Comparison of ENCODE assay signal across 18 cellular contexts in the genomic region with DNA sequence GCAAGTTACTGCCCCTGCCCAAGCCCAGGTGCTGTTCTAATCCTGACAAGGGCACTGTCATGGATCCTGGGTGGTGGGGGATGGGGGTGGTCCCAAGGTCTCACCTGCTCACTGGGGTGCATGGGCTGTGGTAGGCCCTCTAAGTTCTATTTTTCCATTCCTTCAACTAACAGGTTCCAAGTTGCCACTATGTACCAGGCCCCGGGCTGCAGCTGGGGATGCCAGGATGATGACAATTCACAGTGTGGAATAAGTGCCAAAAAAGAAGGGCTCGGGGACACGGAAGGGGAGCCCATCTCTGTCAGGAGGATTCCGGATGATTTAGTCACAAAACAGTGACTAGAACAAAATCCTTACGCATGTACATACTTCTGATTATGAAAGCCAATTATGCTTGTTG.
DNase-seq lines count a peak whose midpoint lies in the region; ATAC-seq and TF ChIP-seq lines count a peak whose summit lies in the region.
"Had no signal": no experiment of that assay in that cellular context is flagged by ENCODE, and none has a peak within 500 bp of the region (broad histone marks: within the 10 kb centered on the region; RNA-seq: fewer than 3 reads in every experiment).

No MANE protein-coding gene starts in this region.

- H3K4me1 Mint-ChIP-seq in activated CD8-positive, alpha-beta T cell treated with anti-CD3 and anti-CD28 coated beads for 36 hours (ENCODE audit: low read depth): peaks cover 26% of the 10 kb centered on the region
- peaks cover 27% of the 10 kb centered on the region for H3K4me1 Mint-ChIP-seq in activated T-helper 2 cell treated with anti-CD3 and anti-CD28 coated beads, Interferon-gamma antibody, Interleukin-2, Interleukin-4, amounts not matched to agents 10 μg/mL and 5 μg/mL and 100 μg/mL, durations not matched to agents 14 hours and 24 hours and 36 hours (ENCODE audit: low read depth)

- no peak overlapping the region for H3K27ac Mint-ChIP-seq in activated CD8-positive, alpha-beta T cell treated with anti-CD3 and anti-CD28 coated beads for 36 hours
- no peak overlapping the region for H3K27ac Mint-ChIP-seq in activated T-helper 2 cell treated with anti-CD3 and anti-CD28 coated beads, Interferon-gamma antibody, Interleukin-2, Interleukin-4, amounts not matched to agents 10 μg/mL and 5 μg/mL and 100 μg/mL, durations not matched to agents 14 hours and 24 hours and 36 hours
- H3K27ac Mint-ChIP-seq: activated naive CD8-positive, alpha-beta T cell treated with anti-CD3 and anti-CD28 coated beads, Interleukin-2, amount 50 U/mL, for 24 hours had no signal

- peaks cover 16% of the 10 kb centered on the region for H3K36me3 Mint-ChIP-seq in activated CD8-positive, alpha-beta T cell treated with anti-CD3 and anti-CD28 coated beads for 36 hours (ENCODE audit: low read depth)
- peaks cover 4% of the 10 kb centered on the region for H3K36me3 Mint-ChIP-seq in activated T-helper 2 cell treated with anti-CD3 and anti-CD28 coated beads, Interferon-gamma antibody, Interleukin-2, Interleukin-4, amounts not matched to agents 10 μg/mL and 5 μg/mL and 100 μg/mL, durations not matched to agents 14 hours and 24 hours and 36 hours (ENCODE audit: low read depth)

- H3K9me3 ChIP-seq in right atrium auricular region (peaks cover 0 to 6% of the 10 kb centered on the region in 2 donors), RWPE2 (ENCODE audit: severe bottlenecking) (no peaks in the 10 kb centered on the region), uterus (no peaks in the 10 kb centered on the region)
- H3K9me3 ChIP-seq: upper lobe of right lung had no signal

- H3K27me3 ChIP-seq in right atrium auricular region: no peaks in the 10 kb centered on the region
- no peaks in the 10 kb centered on the region for H3K27me3 ChIP-seq in RWPE2 (ENCODE audit: insufficient read depth, poor library complexity, severe bottlenecking)
- no peaks in the 10 kb centered on the region for H3K27me3 ChIP-seq in uterus
- H3K27me3 ChIP-seq: upper lobe of right lung had no signal

- DNase-seq in cardiac septum (ENCODE audit: low spot score) (peak; percentile 64), right atrium auricular region (ENCODE audit: low spot score) (no peak), RWPE2 (ENCODE audit: low spot score) (no peak), fibroblast of mammary gland (ENCODE audit: low read depth) (peak; percentile 38), uterus (peak; percentile 6 to 13), GM19238 (ENCODE audit: insufficient read length, low spot score) (no peak)
- DNase-seq in activated CD8-positive, alpha-beta T cell treated with anti-CD3 and anti-CD28 coated beads for 36 hours: no peak
- no peak for DNase-seq in activated T-helper 2 cell treated with anti-CD3 and anti-CD28 coated beads, Interferon-gamma antibody, Interleukin-2, Interleukin-4, amounts not matched to agents 10 μg/mL and 5 μg/mL and 100 μg/mL, durations not matched to agents 14 hours and 24 hours and 36 hours (ENCODE audit: low spot score)
- DNase-seq: activated CD4-positive, alpha-beta T cell treated with anti-CD3 and anti-CD28 coated beads, Interleukin-2, amount 10 ng/mL, durations not matched to agents 24 days and 14 days; activated naive CD8-positive, alpha-beta T cell treated with anti-CD3 and anti-CD28 coated beads, Interleukin-2, amount 50 U/mL, for 24 hours; activated T-cell treated with anti-CD3 and anti-CD28 coated beads, Interleukin-2, amount 50 U/mL, for 1 hour; KG1; NCI-H2227 treated with DMSO at 0.1 percent for 48 hours; SJCRH30; small intestine had no signal

- H3K27ac ChIP-seq in right atrium auricular region (no peak overlapping the region), RWPE2 (ENCODE audit: poor library complexity, severe bottlenecking) (peak overlapping the region; percentile 28), uterus (no peak overlapping the region)
- H3K27ac ChIP-seq: parathyroid adenoma, SJCRH30, upper lobe of right lung had no signal

- H3K4me1 ChIP-seq in right atrium auricular region (peaks cover 0 to 9% of the 10 kb centered on the region in 2 donors), RWPE2 (ENCODE audit: insufficient read depth, poor library complexity, severe bottlenecking) (no peaks in the 10 kb centered on the region), uterus (peaks cover 0 to 11% of the 10 kb centered on the region in 2 donors)
- H3K4me1 ChIP-seq: parathyroid adenoma had no signal

- POLR2A ChIA-PET in activated CD8-positive, alpha-beta T cell treated with anti-CD3 and anti-CD28 coated beads for 36 hours (lab: Charles Lee): no interaction called here

- H3K36me3 ChIP-seq in right atrium auricular region (no peaks in the 10 kb centered on the region), RWPE2 (ENCODE audit: low read depth) (no peaks in the 10 kb centered on the region), uterus (no peaks in the 10 kb centered on the region)
- H3K36me3 ChIP-seq: SJCRH30, upper lobe of right lung had no signal

- H3K4me3 ChIP-seq in right atrium auricular region (no peak overlapping the region), RWPE2 (ENCODE audit: severe bottlenecking) (no peak overlapping the region), fibroblast of mammary gland (ENCODE audit: control insufficient read depth, low read depth, low read length) (no peak overlapping the region), uterus (no peak overlapping the region)
- H3K4me3 ChIP-seq: SJCRH30, upper lobe of right lung had no signal

- no peaks in the 10 kb centered on the region for H3K27me3 Mint-ChIP-seq in activated CD8-positive, alpha-beta T cell treated with anti-CD3 and anti-CD28 coated beads for 36 hours
- peaks cover 12% of the 10 kb centered on the region for H3K27me3 Mint-ChIP-seq in activated T-helper 2 cell treated with anti-CD3 and anti-CD28 coated beads, Interferon-gamma antibody, Interleukin-2, Interleukin-4, amounts not matched to agents 10 μg/mL and 5 μg/mL and 100 μg/mL, durations not matched to agents 14 hours and 24 hours and 36 hours (ENCODE audit: low read depth)
- H3K27me3 Mint-ChIP-seq: activated naive CD8-positive, alpha-beta T cell treated with anti-CD3 and anti-CD28 coated beads, Interleukin-2, amount 50 U/mL, for 24 hours; stimulated activated memory B cell treated with anti-CD40 and anti-IgM and Interleukin-4, amounts not matched to agents 10 μg/mL and 1 μg/mL and 100 μg/mL, for 72 hours had no signal

- TF ChIP-seq CTCF in right atrium auricular region (IDR thresholded peaks at IDR 0.05) (no peak), RWPE2 (IDR thresholded peaks at IDR 0.05; ENCODE audit: poor library complexity, severe bottlenecking) (no peak), fibroblast of mammary gland (conservative IDR thresholded peaks at IDR 0.05; ENCODE audit: control insufficient read depth, insufficient read depth, low read depth, low read length) (no peak), uterus (IDR thresholded peaks at IDR 0.05) (no peak)
- TF ChIP-seq CTCF in activated CD8-positive, alpha-beta T cell treated with anti-CD3 and anti-CD28 coated beads for 36 hours (IDR thresholded peaks at IDR 0.05): no peak

- ATAC-seq in RWPE2 (ENCODE audit: low read depth): peak; percentile 80
- no peak for ATAC-seq in activated CD8-positive, alpha-beta T cell treated with anti-CD3 and anti-CD28 coated beads for 36 hours
- ATAC-seq: activated naive CD8-positive, alpha-beta T cell treated with anti-CD3 and anti-CD28 coated beads, Interleukin-2, amount 50 U/mL, for 24 hours; stimulated activated memory B cell treated with anti-CD40 and anti-IgM and Interleukin-4, amounts not matched to agents 10 μg/mL and 1 μg/mL and 100 μg/mL, for 72 hours; upper lobe of right lung had no signal

- no peak for TF ChIP-seq POLR2A in uterus (IDR thresholded peaks at IDR 0.05)

- intact Hi-C loops in cardiac septum (cut with DNase I): no loop called here
- intact Hi-C loops in uterus (cut with DNase I; ENCODE audit: low total_unique reads): no loop called here
- intact Hi-C loops in activated CD8-positive, alpha-beta T cell treated with anti-CD3 and anti-CD28 coated beads for 36 hours (cut with micrococcal nuclease): no loop called here
- intact Hi-C loops in activated T-helper 2 cell treated with anti-CD3 and anti-CD28 coated beads, Interferon-gamma antibody, Interleukin-2, Interleukin-4, amounts not matched to agents 10 μg/mL and 5 μg/mL and 100 μg/mL, durations not matched to agents 14 hours and 24 hours and 36 hours (cut with micrococcal nuclease): no loop called here

- H3K9me3 Mint-ChIP-seq in activated CD8-positive, alpha-beta T cell treated with anti-CD3 and anti-CD28 coated beads for 36 hours: peaks cover 14% of the 10 kb centered on the region
- no peaks in the 10 kb centered on the region for H3K9me3 Mint-ChIP-seq in activated T-helper 2 cell treated with anti-CD3 and anti-CD28 coated beads, Interferon-gamma antibody, Interleukin-2, Interleukin-4, amounts not matched to agents 10 μg/mL and 5 μg/mL and 100 μg/mL, durations not matched to agents 14 hours and 24 hours and 36 hours
- H3K9me3 Mint-ChIP-seq: activated CD4-positive, alpha-beta T cell treated with anti-CD3 and anti-CD28 coated beads, Interleukin-2, amount 10 ng/mL, durations not matched to agents 24 days and 14 days; activated naive CD8-positive, alpha-beta T cell treated with anti-CD3 and anti-CD28 coated beads, Interleukin-2, amount 50 U/mL, for 24 hours had no signal

- CTCF ChIA-PET in activated CD8-positive, alpha-beta T cell treated with anti-CD3 and anti-CD28 coated beads for 36 hours (lab: Charles Lee): interaction anchor here (1.6 to 5.3 kb wide), 3 partner anchors 63 to 203 kb away, joined by 3 to 53 read pairs (median 30); no protein-coding TSS in a partner anchor

- no peak overlapping the region for H3K4me3 Mint-ChIP-seq in activated CD8-positive, alpha-beta T cell treated with anti-CD3 and anti-CD28 coated beads for 36 hours
- no peak overlapping the region for H3K4me3 Mint-ChIP-seq in activated T-helper 2 cell treated with anti-CD3 and anti-CD28 coated beads, Interferon-gamma antibody, Interleukin-2, Interleukin-4, amounts not matched to agents 10 μg/mL and 5 μg/mL and 100 μg/mL, durations not matched to agents 14 hours and 24 hours and 36 hours (ENCODE audit: low read depth)
- H3K4me3 Mint-ChIP-seq: activated CD4-positive, alpha-beta T cell treated with anti-CD3 and anti-CD28 coated beads, Interleukin-2, amount 10 ng/mL, durations not matched to agents 24 days and 14 days; activated naive CD8-positive, alpha-beta T cell treated with anti-CD3 and anti-CD28 coated beads, Interleukin-2, amount 50 U/mL, for 24 hours; stimulated activated memory B cell treated with anti-CD40 and anti-IgM and Interleukin-4, amounts not matched to agents 10 μg/mL and 1 μg/mL and 100 μg/mL, for 72 hours had no signal

Comparison
In these comparisons a context has a peak if more than half of its experiments do, and no peak if none do; other contexts are left out.
1. DNase-seq: peak in cardiac septum (single experiment), fibroblast of mammary gland (single experiment) and uterus (2 of 2); none in right atrium auricular region (single experiment), RWPE2 (single experiment), activated CD8-positive, alpha-beta T cell treated with anti-CD3 and anti-CD28 coated beads for 36 hours (single experiment), GM19238 (single experiment) and activated T-helper 2 cell treated with anti-CD3 and anti-CD28 coated beads, Interferon-gamma antibody, Interleukin-2, Interleukin-4, amounts not matched to agents 10 μg/mL and 5 μg/mL and 100 μg/mL, durations not matched to agents 14 hours and 24 hours and 36 hours (single experiment).